In genomic region chrX:40189621-40190020, GRCh38 we compare ENCODE assay signal across 18 cellular contexts.
"Had no signal": no experiment of that assay in that cellular context is flagged by ENCODE, and none has a peak within 500 bp of the region (broad histone marks: within the 10 kb centered on the region; RNA-seq: fewer than 3 reads in every experiment).

No MANE protein-coding gene starts in this region.

- DNase-seq: activated CD4-positive, alpha-beta T cell treated with anti-CD3 and anti-CD28 coated beads, Interleukin-2, amount 10 ng/mL, durations not matched to agents 7 days and 5 days; activated CD4-positive, CD25-positive, alpha-beta regulatory T cell; activated gamma-delta T cell treated with Interleukin-2 at 50 U/mL for 16 hours; activated naive CD8-positive, alpha-beta T cell treated with anti-CD3 and anti-CD28 coated beads, Interleukin-2, amount 10 ng/mL, durations not matched to agents 7 days and 5 days; body of pancreas; dermis blood vessel endothelial cell; effector memory CD4-positive, alpha-beta T cell; hypothalamus; left ventricle myocardium inferior; mammary epithelial cell; nephron progenitor cell; nucleus accumbens; stimulated activated naive B cell treated with anti-CD40 and anti-IgM and Interleukin-4, amounts not matched to agents 10 μg/mL and 1 μg/mL and 100 μg/mL, for 72 hours; T-helper 1 cell; T-helper 9 cell; upper lobe of right lung had no signal

- H3K9me3 ChIP-seq: body of pancreas, thoracic aorta, upper lobe of right lung had no signal

- H3K4me1 ChIP-seq: body of pancreas, left ventricle myocardium inferior, upper lobe of right lung had no signal

- H3K36me3 ChIP-seq: left ventricle myocardium inferior, thoracic aorta, upper lobe of right lung had no signal

- ATAC-seq: body of pancreas; sciatic nerve; stimulated activated naive B cell treated with anti-CD40 and anti-IgM and Interleukin-4, amounts not matched to agents 10 μg/mL and 1 μg/mL and 100 μg/mL, for 72 hours; upper lobe of right lung had no signal

- H3K27me3 Mint-ChIP-seq: activated CD4-positive, alpha-beta T cell treated with anti-CD3 and anti-CD28 coated beads, Interleukin-2, amount 10 ng/mL, durations not matched to agents 7 days and 5 days; activated naive CD8-positive, alpha-beta T cell treated with anti-CD3 and anti-CD28 coated beads, Interleukin-2, amount 10 ng/mL, durations not matched to agents 7 days and 5 days had no signal

- H3K27me3 ChIP-seq: body of pancreas, upper lobe of right lung had no signal

- H3K27ac ChIP-seq: body of pancreas, left ventricle myocardium inferior, thoracic aorta, upper lobe of right lung had no signal

- H3K4me3 Mint-ChIP-seq: activated CD4-positive, alpha-beta T cell treated with anti-CD3 and anti-CD28 coated beads, Interleukin-2, amount 10 ng/mL, durations not matched to agents 7 days and 5 days; activated naive CD8-positive, alpha-beta T cell treated with anti-CD3 and anti-CD28 coated beads, Interleukin-2, amount 10 ng/mL, durations not matched to agents 7 days and 5 days; nephron progenitor cell; stimulated activated naive B cell treated with anti-CD40 and anti-IgM and Interleukin-4, amounts not matched to agents 10 μg/mL and 1 μg/mL and 100 μg/mL, for 72 hours had no signal

- H3K4me1 Mint-ChIP-seq: activated CD4-positive, alpha-beta T cell treated with anti-CD3 and anti-CD28 coated beads, Interleukin-2, amount 10 ng/mL, durations not matched to agents 7 days and 5 days; activated naive CD8-positive, alpha-beta T cell treated with anti-CD3 and anti-CD28 coated beads, Interleukin-2, amount 10 ng/mL, durations not matched to agents 7 days and 5 days had no signal

- H3K27ac Mint-ChIP-seq: activated CD4-positive, alpha-beta T cell treated with anti-CD3 and anti-CD28 coated beads, Interleukin-2, amount 10 ng/mL, durations not matched to agents 7 days and 5 days; activated naive CD8-positive, alpha-beta T cell treated with anti-CD3 and anti-CD28 coated beads, Interleukin-2, amount 10 ng/mL, durations not matched to agents 7 days and 5 days; nephron progenitor cell; stimulated activated naive B cell treated with anti-CD40 and anti-IgM and Interleukin-4, amounts not matched to agents 10 μg/mL and 1 μg/mL and 100 μg/mL, for 72 hours had no signal

- H3K4me3 ChIP-seq: body of pancreas, left ventricle myocardium inferior, thoracic aorta, upper lobe of right lung had no signal
